1 cellular context compared by ENCODE assay signal in genomic region chr4:40323866-40324265, GRCh38.
TF ChIP-seq lines count a peak whose summit lies in the region.

No MANE protein-coding gene starts in this region.

TF ChIP-seq in GM12878, 131 proteins besides CTCF, POLR2A, EP300 and RAD21:
- TF ChIP-seq JUNB (IDR thresholded peaks at IDR 0.05) (0 out of 2 replicates have a peak, but pooled peaks have one; percentile 15), POLR2AphosphoS2 (IDR thresholded peaks at IDR 0.05; ENCODE audit: low read depth, low read length) (no peak), NFXL1 (IDR thresholded peaks at IDR 0.05; ENCODE audit: borderline replicate concordance) (no peak)
